ENCODE assay signal across 16 cellular contexts in the genomic region with DNA sequence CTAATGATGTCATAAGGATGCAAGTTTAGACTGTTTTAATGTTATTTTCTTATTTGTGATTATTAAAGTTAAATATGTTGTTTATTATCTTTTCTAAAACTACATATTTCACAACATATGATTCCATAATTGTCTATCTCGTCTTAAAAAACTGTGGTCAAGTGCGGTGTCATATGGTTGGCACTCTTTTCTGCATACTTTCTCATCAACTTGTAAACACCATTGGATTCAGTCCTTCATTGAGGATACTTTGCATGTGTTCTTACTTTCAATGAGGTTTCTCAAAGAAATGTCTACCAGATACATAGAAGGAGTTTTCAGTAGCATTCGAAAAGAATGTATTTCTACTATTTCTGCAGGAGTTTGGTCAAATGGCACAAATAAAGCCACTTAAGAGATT. TPM values are rescaled to one million over a fixed set of nuclear protein-coding genes. Genes with fewer than 3 reads are reported as not detected.
DNase-seq lines count a peak whose midpoint lies in the region; ATAC-seq and TF ChIP-seq lines count a peak whose summit lies in the region.
"Had no signal": no experiment of that assay in that cellular context is flagged by ENCODE, and none has a peak within 500 bp of the region (broad histone marks: within the 10 kb centered on the region; RNA-seq: fewer than 3 reads in every experiment).

No MANE protein-coding gene starts in this region.

- no peaks in the 10 kb centered on the region for H3K9me3 Mint-ChIP-seq in activated T-helper 17 cell treated with anti-CD3 and anti-CD28 coated beads, Interleukin-2, amount 50 U/mL, for 72 hours
- no peaks in the 10 kb centered on the region for H3K9me3 Mint-ChIP-seq in activated CD4-positive, alpha-beta T cell treated with anti-CD3 and anti-CD28 coated beads, Interleukin-2, amount 10 ng/mL, durations not matched to agents 7 days and 5 days
- H3K9me3 Mint-ChIP-seq: CD4-positive, alpha-beta memory T cell; IgD-negative memory B cell had no signal

- H3K4me2 ChIP-seq in smooth muscle cell = no peak overlapping the region

- no peak for ATAC-seq in activated T-helper 17 cell treated with anti-CD3 and anti-CD28 coated beads, Interleukin-2, amount 50 U/mL, for 72 hours (replicated peaks)
- no peak for ATAC-seq in HG02610 (IDR thresholded peaks at IDR 0.05; ENCODE audit: unreplicated experiment)

- peak overlapping the region; percentile 4 for H3K27ac ChIP-seq in smooth muscle cell (ENCODE audit: low read depth)
- H3K27ac ChIP-seq: C4-2B had no signal

- no peaks in the 10 kb centered on the region for H3F3A ChIP-seq in smooth muscle cell (ENCODE audit: low read depth)

- H3K9ac ChIP-seq in smooth muscle cell (ENCODE audit: low read depth) = no peak overlapping the region

- H3K9me3 ChIP-seq in smooth muscle cell (replicated peaks; ENCODE audit: low read depth) = no peaks in the 10 kb centered on the region
- H3K9me3 ChIP-seq: BE2C had no signal

- no peak overlapping the region for H2AFZ ChIP-seq in smooth muscle cell (ENCODE audit: low read depth)

- peak; percentile 70 for DNase-seq in AG10803 (ENCODE audit: low read depth)
- DNase-seq in amniotic epithelial cell (ENCODE audit: low read depth) = peak; percentile 51
- DNase-seq in foreskin fibroblast = peak; percentile 7 to 25
- DNase-seq in smooth muscle cell (lab: John Stamatoyannopoulos, UW; ENCODE audit: unreplicated experiment) = no peak
- DNase-seq in activated CD4-positive, alpha-beta T cell treated with anti-CD3 and anti-CD28 coated beads, Interleukin-2, amount 10 ng/mL, durations not matched to agents 7 days and 5 days = no peak
- DNase-seq: 8988T; ACHN; BE2C; CD4-positive, alpha-beta memory T cell; DMS79; EL; H7 had no signal

- H4K20me1 ChIP-seq in smooth muscle cell (ENCODE audit: low read depth) = peaks cover 42% of the 10 kb centered on the region

- no peaks in the 10 kb centered on the region for H3K4me1 ChIP-seq in smooth muscle cell (ENCODE audit: low read depth)
- H3K4me1 ChIP-seq: BE2C had no signal

- H3K4me3 Mint-ChIP-seq in activated T-helper 17 cell treated with anti-CD3 and anti-CD28 coated beads, Interleukin-2, amount 50 U/mL, for 72 hours = no peak overlapping the region
- no peak overlapping the region for H3K4me3 Mint-ChIP-seq in activated CD4-positive, alpha-beta T cell treated with anti-CD3 and anti-CD28 coated beads, Interleukin-2, amount 10 ng/mL, durations not matched to agents 7 days and 5 days
- H3K4me3 Mint-ChIP-seq: CD4-positive, alpha-beta memory T cell; IgD-negative memory B cell had no signal

- H3K36me3 ChIP-seq in smooth muscle cell (ENCODE audit: low read depth) = peaks cover 6% of the 10 kb centered on the region

- H3K4me1 Mint-ChIP-seq in activated T-helper 17 cell treated with anti-CD3 and anti-CD28 coated beads, Interleukin-2, amount 50 U/mL, for 72 hours = peaks cover 8% of the 10 kb centered on the region
- peaks cover 2% of the 10 kb centered on the region for H3K4me1 Mint-ChIP-seq in activated CD4-positive, alpha-beta T cell treated with anti-CD3 and anti-CD28 coated beads, Interleukin-2, amount 10 ng/mL, durations not matched to agents 7 days and 5 days

- H3K27ac Mint-ChIP-seq in activated T-helper 17 cell treated with anti-CD3 and anti-CD28 coated beads, Interleukin-2, amount 50 U/mL, for 72 hours = no peak overlapping the region
- H3K27ac Mint-ChIP-seq in activated CD4-positive, alpha-beta T cell treated with anti-CD3 and anti-CD28 coated beads, Interleukin-2, amount 10 ng/mL, durations not matched to agents 7 days and 5 days = no peak overlapping the region
- H3K27ac Mint-ChIP-seq: IgD-negative memory B cell had no signal

- WGBS in smooth muscle cell (ENCODE audit: low lambda C conversion rate) = 86% methylated on average over 3 of the region's 3 CpGs

- H3K4me3 ChIP-seq in AG10803 (ENCODE audit: low read length) (no peak overlapping the region), foreskin fibroblast (ENCODE audit: low read depth in 1 of 2, low read length in 2 of 2) (no peak overlapping the region), smooth muscle cell (no peak overlapping the region)

- no peaks in the 10 kb centered on the region for H3K27me3 ChIP-seq in smooth muscle cell (ENCODE audit: low read depth)
- H3K27me3 ChIP-seq: BE2C had no signal

- POLR2A ChIA-PET in activated CD4-positive, alpha-beta T cell treated with anti-CD3 and anti-CD28 coated beads, Interleukin-2, amount 10 ng/mL, durations not matched to agents 7 days and 5 days (lab: Charles Lee) = no interaction called here

- H3K79me2 ChIP-seq in smooth muscle cell (ENCODE audit: low read depth) = peaks cover 32% of the 10 kb centered on the region

- CTCF ChIA-PET in activated CD4-positive, alpha-beta T cell treated with anti-CD3 and anti-CD28 coated beads, Interleukin-2, amount 10 ng/mL, durations not matched to agents 7 days and 5 days (lab: Charles Lee) = no interaction called here

- no peak for TF ChIP-seq CTCF in AG10803 (conservative IDR thresholded peaks at IDR 0.05; ENCODE audit: low read length)
- no peak for TF ChIP-seq CTCF in foreskin fibroblast (IDR thresholded peaks at IDR 0.05; ENCODE audit: low read depth, low read length)
- TF ChIP-seq CTCF in smooth muscle cell (IDR thresholded peaks at IDR 0.05; ENCODE audit: borderline replicate concordance, insufficient read depth, poor library complexity, severe bottlenecking) = no peak

- no peaks in the 10 kb centered on the region for H3K27me3 Mint-ChIP-seq in activated T-helper 17 cell treated with anti-CD3 and anti-CD28 coated beads, Interleukin-2, amount 50 U/mL, for 72 hours
- H3K27me3 Mint-ChIP-seq in activated CD4-positive, alpha-beta T cell treated with anti-CD3 and anti-CD28 coated beads, Interleukin-2, amount 10 ng/mL, durations not matched to agents 7 days and 5 days = no peaks in the 10 kb centered on the region
- H3K27me3 Mint-ChIP-seq: CD4-positive, alpha-beta memory T cell; IgD-negative memory B cell had no signal

- H3K36me3 Mint-ChIP-seq in activated T-helper 17 cell treated with anti-CD3 and anti-CD28 coated beads, Interleukin-2, amount 50 U/mL, for 72 hours (ENCODE audit: low read depth) = peaks cover 97% of the 10 kb centered on the region
- H3K36me3 Mint-ChIP-seq in activated CD4-positive, alpha-beta T cell treated with anti-CD3 and anti-CD28 coated beads, Interleukin-2, amount 10 ng/mL, durations not matched to agents 7 days and 5 days (ENCODE audit: low read depth) = peaks cover 45% of the 10 kb centered on the region

RNA-seq across cellular contexts. Expression of gene ALPK3, which starts 22.0 kb away (rescaled TPM):
- total RNA-seq in smooth muscle cell = 10.4 and 18.8 TPM in 2 replicates
- polyA plus RNA-seq in smooth muscle cell = 3.5 and 6.1 TPM in 2 replicates
- 1 to 10 TPM in 1 of 2 donors, under 1 TPM in 1; 0.29 to 1.1 TPM for total RNA-seq in activated T-helper 17 cell treated with anti-CD3 and anti-CD28 coated beads, Interleukin-2, amount 50 U/mL, for 72 hours
- under 1 TPM; 0.15 to 0.27 TPM for total RNA-seq in activated CD4-positive, alpha-beta T cell treated with anti-CD3 and anti-CD28 coated beads, Interleukin-2, amount 10 ng/mL, durations not matched to agents 7 days and 5 days
- polyA plus RNA-seq: IgD-negative memory B cell had no signal

RNA-seq across cellular contexts. Expression of gene ZNF592, which starts 46.8 kb away (rescaled TPM):
- 7.7 and 10.7 TPM in 2 replicates for total RNA-seq in smooth muscle cell
- 10.8 and 15.7 TPM in 2 replicates for polyA plus RNA-seq in smooth muscle cell
- total RNA-seq in activated T-helper 17 cell treated with anti-CD3 and anti-CD28 coated beads, Interleukin-2, amount 50 U/mL, for 72 hours = 10 to 100 TPM; 23.8 to 36.8 TPM
- 10 to 100 TPM; 44.3 to 51.9 TPM for total RNA-seq in activated CD4-positive, alpha-beta T cell treated with anti-CD3 and anti-CD28 coated beads, Interleukin-2, amount 10 ng/mL, durations not matched to agents 7 days and 5 days

Comparison
In these comparisons a context has a peak if more than half of its experiments do, and no peak if none do; other contexts are left out.
1. DNase-seq: peak in AG10803 (single experiment), amniotic epithelial cell (single experiment) and foreskin fibroblast (2 of 2); none in smooth muscle cell (single experiment) and activated CD4-positive, alpha-beta T cell treated with anti-CD3 and anti-CD28 coated beads, Interleukin-2, amount 10 ng/mL, durations not matched to agents 7 days and 5 days (single experiment).